Comparison of ENCODE assay signal across 8 cellular contexts in genomic region chr16:80931661-80931984, GRCh38.
A peak's percentile ranks its signal among the peaks of the same experiment; 100 is the strongest.
DNase-seq lines count a peak whose midpoint lies in the region; ATAC-seq and TF ChIP-seq lines count a peak whose summit lies in the region.

No MANE protein-coding gene starts in this region.

- no peak overlapping the region for H3K27ac ChIP-seq in A673 (ENCODE audit: low read depth, low read length, poor library complexity, severe bottlenecking)
- H3K27ac ChIP-seq in epithelial cell of prostate = peak overlapping the region; percentile 75

- H3K4me3 Mint-ChIP-seq in nephron progenitor cell = peak overlapping the region; percentile 78

- no TSS peak for BruUV-seq in A673 (replicated peaks; lab: Mats Ljungman, UMichigan)

- H3K4me1 ChIP-seq in A673 (ENCODE audit: insufficient read depth, low read length, poor library complexity, severe bottlenecking) (peaks cover 6% of the 10 kb centered on the region), NT2/D1 (ENCODE audit: insufficient read depth, insufficient read length) (peaks cover 5% of the 10 kb centered on the region)

- intact Hi-C loops in A673 (cut with micrococcal nuclease; ENCODE audit: unreplicated experiment) = no loop called here

- peaks cover 10% of the 10 kb centered on the region for H3K4me1 Mint-ChIP-seq in nephron progenitor cell

- peaks cover 4% of the 10 kb centered on the region for H3K9me3 Mint-ChIP-seq in nephron progenitor cell

- no peaks in the 10 kb centered on the region for H3K36me3 Mint-ChIP-seq in nephron progenitor cell (ENCODE audit: low read depth)

- POLR2A ChIA-PET in A673 (lab: Charles Lee; ENCODE audit: low non-redundant PET) = no interaction called here

- no peak for TF ChIP-seq CTCF in A673 (conservative IDR thresholded peaks at IDR 0.05; ENCODE audit: low read depth, low read length)
- no peak for TF ChIP-seq CTCF in nephron progenitor cell (IDR thresholded peaks at IDR 0.05)

- H3K9me3 ChIP-seq in A673 (ENCODE audit: low read depth, low read length, poor library complexity, severe bottlenecking) = no peaks in the 10 kb centered on the region
- H3K9me3 ChIP-seq in NT2/D1 (ENCODE audit: insufficient read depth, low read length) = peaks cover 9% of the 10 kb centered on the region

- ATAC-seq in HG03378 (IDR thresholded peaks at IDR 0.05; ENCODE audit: unreplicated experiment) = no peak

- peaks cover 12% of the 10 kb centered on the region for H3K27me3 ChIP-seq in A673 (replicated peaks; ENCODE audit: insufficient read depth, low read depth, low read length, poor library complexity)
- H3K27me3 ChIP-seq in NT2/D1 (ENCODE audit: insufficient read depth, insufficient read length) = peaks cover 53% of the 10 kb centered on the region

- H3K9ac ChIP-seq in NT2/D1 (ENCODE audit: insufficient read length, low read depth) = peak overlapping the region; percentile 72

- no peak overlapping the region for H3K27ac Mint-ChIP-seq in nephron progenitor cell

- peak overlapping the region; percentile 35 for H3K4me3 ChIP-seq in A673 (ENCODE audit: low read depth, low read length, poor library complexity, severe bottlenecking)
- peak overlapping the region; percentile 34 for H3K4me3 ChIP-seq in NT2/D1 (ENCODE audit: insufficient read length, low read depth)

- H3K36me3 ChIP-seq in A673 (ENCODE audit: insufficient read depth, low read length, poor library complexity, severe bottlenecking) = no peaks in the 10 kb centered on the region
- no peaks in the 10 kb centered on the region for H3K36me3 ChIP-seq in NT2/D1 (ENCODE audit: insufficient read depth, insufficient read length, low read length)

- H3K27me3 Mint-ChIP-seq in nephron progenitor cell (ENCODE audit: low read depth, poor library complexity) = peaks cover 53% of the 10 kb centered on the region

- CTCF ChIA-PET in A673 (lab: Charles Lee) = no interaction called here

- DNase-seq in A673 (ENCODE audit: low spot score) (no peak), NT2/D1 (ENCODE audit: low read depth, low spot score) (no peak), epithelial cell of prostate (ENCODE audit: low read depth, low spot score) (no peak), nephron progenitor cell (no peak), C1 segment of cervical spinal cord (lab: John Stamatoyannopoulos, UW) (no peak), AG08396 (ENCODE audit: low spot score) (no peak)
- DNase-seq in stimulated activated CD4-positive, alpha-beta T cell treated with anti-CD3 and anti-CD28 coated beads, Interleukin-15, amount 100 ng/mL, for 24 hours = no peak
